ENCODE assay signal across 1 cellular context in the genomic region with DNA sequence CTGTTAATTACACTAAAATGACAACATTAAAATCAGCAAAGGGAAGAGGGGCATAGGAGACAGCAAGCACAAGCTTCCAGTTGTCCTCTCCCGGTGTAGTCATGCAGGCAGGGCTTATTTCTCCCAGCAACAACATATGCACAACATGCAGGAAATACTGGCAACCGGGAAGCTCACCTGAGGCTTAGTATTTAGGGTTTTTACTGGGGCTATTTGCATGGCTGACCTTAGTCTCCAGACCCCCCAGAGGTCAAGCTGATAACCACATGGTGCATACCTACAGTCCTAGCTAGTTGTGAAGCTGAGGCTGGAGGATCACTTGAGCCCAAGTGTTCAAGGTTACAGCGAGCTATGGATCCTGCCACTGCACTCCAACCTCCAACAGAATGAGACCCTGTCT.
TF ChIP-seq lines count a peak whose summit lies in the region.

No MANE protein-coding gene starts in this region.

TF ChIP-seq in IMR-90, 13 proteins besides CTCF, POLR2A, EP300 and RAD21 (continued from another document):
- TF ChIP-seq, protein P1, sequence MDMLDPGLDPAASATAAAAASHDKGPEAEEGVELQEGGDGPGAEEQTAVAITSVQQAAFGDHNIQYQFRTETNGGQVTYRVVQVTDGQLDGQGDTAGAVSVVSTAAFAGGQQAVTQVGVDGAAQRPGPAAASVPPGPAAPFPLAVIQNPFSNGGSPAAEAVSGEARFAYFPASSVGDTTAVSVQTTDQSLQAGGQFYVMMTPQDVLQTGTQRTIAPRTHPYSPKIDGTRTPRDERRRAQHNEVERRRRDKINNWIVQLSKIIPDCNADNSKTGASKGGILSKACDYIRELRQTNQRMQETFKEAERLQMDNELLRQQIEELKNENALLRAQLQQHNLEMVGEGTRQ (IDR thresholded peaks at IDR 0.05; ENCODE audit: low read depth, low read length): no peak
- TF ChIP-seq NFE2L2 (IDR thresholded peaks at IDR 0.05; ENCODE audit: low read depth, low read length) (no peak), MAZ (IDR thresholded peaks at IDR 0.05; ENCODE audit: borderline replicate concordance, low read depth, low read length) (no peak), CHD1 (IDR thresholded peaks at IDR 0.05; ENCODE audit: low read depth, low read length) (no peak), CEBPB (IDR thresholded peaks at IDR 0.05; ENCODE audit: low read depth, low read length) (no peak), SMC3 (IDR thresholded peaks at IDR 0.05; ENCODE audit: low read depth, low read length) (no peak), FOS (IDR thresholded peaks at IDR 0.05; ENCODE audit: low read depth, low read length) (no peak)
- TF ChIP-seq, protein P2, sequence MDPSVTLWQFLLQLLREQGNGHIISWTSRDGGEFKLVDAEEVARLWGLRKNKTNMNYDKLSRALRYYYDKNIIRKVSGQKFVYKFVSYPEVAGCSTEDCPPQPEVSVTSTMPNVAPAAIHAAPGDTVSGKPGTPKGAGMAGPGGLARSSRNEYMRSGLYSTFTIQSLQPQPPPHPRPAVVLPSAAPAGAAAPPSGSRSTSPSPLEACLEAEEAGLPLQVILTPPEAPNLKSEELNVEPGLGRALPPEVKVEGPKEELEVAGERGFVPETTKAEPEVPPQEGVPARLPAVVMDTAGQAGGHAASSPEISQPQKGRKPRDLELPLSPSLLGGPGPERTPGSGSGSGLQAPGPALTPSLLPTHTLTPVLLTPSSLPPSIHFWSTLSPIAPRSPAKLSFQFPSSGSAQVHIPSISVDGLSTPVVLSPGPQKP (IDR thresholded peaks at IDR 0.05; ENCODE audit: borderline replicate concordance, low read depth, low read length): no peak
